Comparison of ENCODE assay signal across 1 cellular context in the genomic region with DNA sequence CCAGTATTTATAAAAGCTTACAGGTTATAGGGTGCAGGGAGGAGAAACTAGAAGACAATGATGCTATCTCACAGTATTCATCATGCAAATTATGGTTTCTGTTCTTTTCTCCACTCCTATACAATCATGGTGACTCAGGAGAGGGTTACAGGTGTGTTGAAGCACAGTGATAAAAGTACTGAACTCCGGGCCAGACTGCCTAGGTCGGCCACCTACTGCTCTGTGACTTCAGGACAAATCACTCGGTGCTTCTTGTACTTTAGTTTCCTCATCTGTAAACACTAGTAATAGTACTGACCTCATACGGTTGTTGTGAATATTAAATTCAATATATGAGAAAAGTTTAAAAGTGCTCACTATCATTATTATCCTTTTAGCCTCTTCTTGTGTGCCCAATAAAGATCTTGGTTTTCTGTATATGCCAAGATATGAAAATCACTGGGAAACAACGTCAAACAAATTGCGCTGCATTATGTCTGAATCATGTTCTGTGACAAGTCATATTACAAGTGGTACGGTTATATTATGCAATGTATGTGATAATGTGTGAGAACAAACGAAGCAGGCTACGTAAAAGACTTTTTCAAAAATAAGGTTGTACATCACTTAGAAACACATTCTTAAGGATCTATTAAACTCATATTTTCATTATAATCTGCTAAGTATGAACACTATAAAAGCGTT.
TF ChIP-seq lines count a peak whose summit lies in the region.

No MANE protein-coding gene starts in this region.

TF ChIP-seq in SK-N-SH, 30 proteins besides CTCF, POLR2A, EP300 and RAD21 (continued from another document):
- TF ChIP-seq, protein P1, sequence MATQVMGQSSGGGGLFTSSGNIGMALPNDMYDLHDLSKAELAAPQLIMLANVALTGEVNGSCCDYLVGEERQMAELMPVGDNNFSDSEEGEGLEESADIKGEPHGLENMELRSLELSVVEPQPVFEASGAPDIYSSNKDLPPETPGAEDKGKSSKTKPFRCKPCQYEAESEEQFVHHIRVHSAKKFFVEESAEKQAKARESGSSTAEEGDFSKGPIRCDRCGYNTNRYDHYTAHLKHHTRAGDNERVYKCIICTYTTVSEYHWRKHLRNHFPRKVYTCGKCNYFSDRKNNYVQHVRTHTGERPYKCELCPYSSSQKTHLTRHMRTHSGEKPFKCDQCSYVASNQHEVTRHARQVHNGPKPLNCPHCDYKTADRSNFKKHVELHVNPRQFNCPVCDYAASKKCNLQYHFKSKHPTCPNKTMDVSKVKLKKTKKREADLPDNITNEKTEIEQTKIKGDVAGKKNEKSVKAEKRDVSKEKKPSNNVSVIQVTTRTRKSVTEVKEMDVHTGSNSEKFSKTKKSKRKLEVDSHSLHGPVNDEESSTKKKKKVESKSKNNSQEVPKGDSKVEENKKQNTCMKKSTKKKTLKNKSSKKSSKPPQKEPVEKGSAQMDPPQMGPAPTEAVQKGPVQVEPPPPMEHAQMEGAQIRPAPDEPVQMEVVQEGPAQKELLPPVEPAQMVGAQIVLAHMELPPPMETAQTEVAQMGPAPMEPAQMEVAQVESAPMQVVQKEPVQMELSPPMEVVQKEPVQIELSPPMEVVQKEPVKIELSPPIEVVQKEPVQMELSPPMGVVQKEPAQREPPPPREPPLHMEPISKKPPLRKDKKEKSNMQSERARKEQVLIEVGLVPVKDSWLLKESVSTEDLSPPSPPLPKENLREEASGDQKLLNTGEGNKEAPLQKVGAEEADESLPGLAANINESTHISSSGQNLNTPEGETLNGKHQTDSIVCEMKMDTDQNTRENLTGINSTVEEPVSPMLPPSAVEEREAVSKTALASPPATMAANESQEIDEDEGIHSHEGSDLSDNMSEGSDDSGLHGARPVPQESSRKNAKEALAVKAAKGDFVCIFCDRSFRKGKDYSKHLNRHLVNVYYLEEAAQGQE (IDR thresholded peaks at IDR 0.05; ENCODE audit: low read depth, low read length), result no peak
- TF ChIP-seq POLR2AphosphoS5 (IDR thresholded peaks at IDR 0.05; ENCODE audit: low read depth, low read length) (no peak), RXRA (IDR thresholded peaks at IDR 0.05; ENCODE audit: borderline replicate concordance, low read depth) (no peak), FOXM1 (IDR thresholded peaks at IDR 0.05; ENCODE audit: low read depth) (no peak), MXI1 (IDR thresholded peaks at IDR 0.05; ENCODE audit: low read depth, low read length) (no peak), TAF1 (IDR thresholded peaks at IDR 0.05; ENCODE audit: borderline replicate concordance, low read depth, low read length) (no peak), EZH2phosphoT487 (IDR thresholded peaks at IDR 0.05; ENCODE audit: borderline replicate concordance, low read depth) (no peak), SMC3 (IDR thresholded peaks at IDR 0.05; ENCODE audit: low read depth, low read length) (no peak), RFX5 (IDR thresholded peaks at IDR 0.05; ENCODE audit: low read length) (no peak), JUND (IDR thresholded peaks at IDR 0.05) (no peak)
- TF ChIP-seq, protein P2, sequence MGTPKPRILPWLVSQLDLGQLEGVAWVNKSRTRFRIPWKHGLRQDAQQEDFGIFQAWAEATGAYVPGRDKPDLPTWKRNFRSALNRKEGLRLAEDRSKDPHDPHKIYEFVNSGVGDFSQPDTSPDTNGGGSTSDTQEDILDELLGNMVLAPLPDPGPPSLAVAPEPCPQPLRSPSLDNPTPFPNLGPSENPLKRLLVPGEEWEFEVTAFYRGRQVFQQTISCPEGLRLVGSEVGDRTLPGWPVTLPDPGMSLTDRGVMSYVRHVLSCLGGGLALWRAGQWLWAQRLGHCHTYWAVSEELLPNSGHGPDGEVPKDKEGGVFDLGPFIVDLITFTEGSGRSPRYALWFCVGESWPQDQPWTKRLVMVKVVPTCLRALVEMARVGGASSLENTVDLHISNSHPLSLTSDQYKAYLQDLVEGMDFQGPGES (IDR thresholded peaks at IDR 0.05; ENCODE audit: low read depth, low read length), result no peak
- TF ChIP-seq, protein P3, sequence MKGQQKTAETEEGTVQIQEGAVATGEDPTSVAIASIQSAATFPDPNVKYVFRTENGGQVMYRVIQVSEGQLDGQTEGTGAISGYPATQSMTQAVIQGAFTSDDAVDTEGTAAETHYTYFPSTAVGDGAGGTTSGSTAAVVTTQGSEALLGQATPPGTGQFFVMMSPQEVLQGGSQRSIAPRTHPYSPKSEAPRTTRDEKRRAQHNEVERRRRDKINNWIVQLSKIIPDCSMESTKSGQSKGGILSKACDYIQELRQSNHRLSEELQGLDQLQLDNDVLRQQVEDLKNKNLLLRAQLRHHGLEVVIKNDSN (IDR thresholded peaks at IDR 0.05; ENCODE audit: borderline replicate concordance, low read depth), result no peak
